Comparison of ENCODE assay signal across 1 cellular context in genomic region chr17:82232876-82233785, GRCh38.
A peak's percentile ranks its signal among the peaks of the same experiment; 100 is the strongest.
TF ChIP-seq lines count a peak whose summit lies in the region.

No MANE protein-coding gene starts in this region.

TF ChIP-seq in HepG2, 621 proteins besides CTCF, POLR2A, EP300 and RAD21 (continues in another document):
- TF ChIP-seq SIN3B (IDR thresholded peaks at IDR 0.05; ENCODE audit: low read length), result no peak
- no peak for TF ChIP-seq SMAD3 (CRISPR knock-in tag; IDR thresholded peaks at IDR 0.05)
- TF ChIP-seq ZNF275 (CRISPR knock-in tag; IDR thresholded peaks at IDR 0.05; ENCODE audit: borderline replicate concordance), result no peak
- TF ChIP-seq HNRNPL (IDR thresholded peaks at IDR 0.05; ENCODE audit: low read depth, low read length), result peak; percentile 93
- no peak for TF ChIP-seq HOXD1 (CRISPR knock-in tag; IDR thresholded peaks at IDR 0.05)
- no peak for TF ChIP-seq PCBP1 (IDR thresholded peaks at IDR 0.05; ENCODE audit: borderline replicate concordance, low read depth, low read length)
- no peak for TF ChIP-seq CCAR2 (optimal IDR thresholded peaks at IDR 0.05; ENCODE audit: low read depth, low read length)
- no peak for TF ChIP-seq ZSCAN29 (CRISPR knock-in tag; conservative IDR thresholded peaks at IDR 0.05)
- no peak for TF ChIP-seq ZNF18 (CRISPR knock-in tag; IDR thresholded peaks at IDR 0.05; ENCODE audit: insufficient replicate concordance)
- no peak for TF ChIP-seq ZNF280B (CRISPR knock-in tag; IDR thresholded peaks at IDR 0.05; ENCODE audit: borderline replicate concordance)
- TF ChIP-seq ZBTB8A (CRISPR knock-in tag; IDR thresholded peaks at IDR 0.05; ENCODE audit: borderline replicate concordance, low read depth), result no peak
- TF ChIP-seq ZFAT (CRISPR knock-in tag; conservative IDR thresholded peaks at IDR 0.05), result no peak
- TF ChIP-seq ZNF746 (CRISPR knock-in tag; IDR thresholded peaks at IDR 0.05), result no peak
- no peak for TF ChIP-seq PLRG1 (conservative IDR thresholded peaks at IDR 0.05)
- no peak for TF ChIP-seq ZFY (CRISPR knock-in tag; IDR thresholded peaks at IDR 0.05)
- TF ChIP-seq GABPA (IDR thresholded peaks at IDR 0.05; ENCODE audit: low read depth, low read length), result no peak
- no peak for TF ChIP-seq GABPA (CRISPR knock-in tag; IDR thresholded peaks at IDR 0.05; ENCODE audit: low read depth)
- TF ChIP-seq ZBTB49 (CRISPR knock-in tag; IDR thresholded peaks at IDR 0.05; ENCODE audit: borderline replicate concordance), result no peak
- no peak for TF ChIP-seq POGZ (CRISPR knock-in tag; IDR thresholded peaks at IDR 0.05)
- TF ChIP-seq ZBTB46 (CRISPR knock-in tag; IDR thresholded peaks at IDR 0.05; ENCODE audit: borderline replicate concordance), result no peak
- TF ChIP-seq LCORL (IDR thresholded peaks at IDR 0.05), result no peak
- TF ChIP-seq LCORL (CRISPR knock-in tag; IDR thresholded peaks at IDR 0.05), result no peak
- no peak for TF ChIP-seq ZNF354B (CRISPR knock-in tag; IDR thresholded peaks at IDR 0.05)
- TF ChIP-seq SP1 (IDR thresholded peaks at IDR 0.05), result no peak
- no peak for TF ChIP-seq SP1 (CRISPR knock-in tag; IDR thresholded peaks at IDR 0.05)
- TF ChIP-seq SOX6 (IDR thresholded peaks at IDR 0.05), result no peak
- no peak for TF ChIP-seq SOX6 (CRISPR knock-in tag; IDR thresholded peaks at IDR 0.05)
- TF ChIP-seq HNF1B (CRISPR knock-in tag; IDR thresholded peaks at IDR 0.05), result 0 out of 2 replicates have a peak, but pooled peaks have one; percentile 45
- no peak for TF ChIP-seq ZNF235 (CRISPR knock-in tag; IDR thresholded peaks at IDR 0.05; ENCODE audit: borderline replicate concordance)
- TF ChIP-seq NFRKB (IDR thresholded peaks at IDR 0.05), result no peak
- TF ChIP-seq FIP1L1 (IDR thresholded peaks at IDR 0.05; ENCODE audit: borderline replicate concordance, insufficient read depth, low read depth, low read length), result 0 out of 2 replicates have a peak, but pooled peaks have one; percentile 32
- 0 out of 2 replicates have a peak, but pooled peaks have one; percentile 16 for TF ChIP-seq ZNF574 (CRISPR knock-in tag; IDR thresholded peaks at IDR 0.05)
- no peak for TF ChIP-seq SIN3A (IDR thresholded peaks at IDR 0.05; ENCODE audit: borderline replicate concordance, low read depth, low read length)
- no peak for TF ChIP-seq ZNF281 (CRISPR knock-in tag; IDR thresholded peaks at IDR 0.05; ENCODE audit: borderline replicate concordance)
- no peak for TF ChIP-seq TMF1 (CRISPR knock-in tag; IDR thresholded peaks at IDR 0.05; ENCODE audit: low read depth)
- no peak for TF ChIP-seq ESRRA (CRISPR knock-in tag; IDR thresholded peaks at IDR 0.05; ENCODE audit: low read depth)
- no peak for TF ChIP-seq TIGD3 (CRISPR knock-in tag; IDR thresholded peaks at IDR 0.05; ENCODE audit: borderline replicate concordance)
- no peak for TF ChIP-seq FOXJ3 (CRISPR knock-in tag; IDR thresholded peaks at IDR 0.05; ENCODE audit: borderline replicate concordance)
- TF ChIP-seq POLR2G (IDR thresholded peaks at IDR 0.05; ENCODE audit: low read depth, low read length), result peak; percentile 44; the same call in 1 of the 2 replicates
- no peak for TF ChIP-seq ZNF331 (CRISPR knock-in tag; IDR thresholded peaks at IDR 0.05)
- no peak for TF ChIP-seq NFE2L1 (CRISPR knock-in tag; IDR thresholded peaks at IDR 0.05; ENCODE audit: borderline replicate concordance)
- TF ChIP-seq RAD51 (IDR thresholded peaks at IDR 0.05; ENCODE audit: borderline replicate concordance), result no peak
- no peak for TF ChIP-seq TBP (CRISPR knock-in tag; IDR thresholded peaks at IDR 0.05)
- TF ChIP-seq ELF4 (CRISPR knock-in tag; IDR thresholded peaks at IDR 0.05; ENCODE audit: borderline replicate concordance), result no peak
- TF ChIP-seq ARNT2 (CRISPR knock-in tag; IDR thresholded peaks at IDR 0.05; ENCODE audit: low read depth), result no peak
- peak; percentile 99 for TF ChIP-seq AKAP8 (CRISPR knock-in tag; IDR thresholded peaks at IDR 0.05)
- TF ChIP-seq POLR2AphosphoS5 (IDR thresholded peaks at IDR 0.05; ENCODE audit: low read depth, low read length), result peak; percentile 7; the same call in 1 of the 2 replicates
- no peak for TF ChIP-seq ZNF556 (CRISPR knock-in tag; IDR thresholded peaks at IDR 0.05; ENCODE audit: borderline replicate concordance)
- TF ChIP-seq ZNF44 (CRISPR knock-in tag; IDR thresholded peaks at IDR 0.05), result no peak
- peak; percentile 66 for TF ChIP-seq RBFOX2 (IDR thresholded peaks at IDR 0.05; ENCODE audit: low read depth, low read length)
- no peak for TF ChIP-seq ZNF329 (CRISPR knock-in tag; IDR thresholded peaks at IDR 0.05; ENCODE audit: low read depth)
- no peak for TF ChIP-seq ZNF577 (CRISPR knock-in tag; IDR thresholded peaks at IDR 0.05; ENCODE audit: borderline replicate concordance, low read depth)
- no peak for TF ChIP-seq ZNF607 (CRISPR knock-in tag; IDR thresholded peaks at IDR 0.05; ENCODE audit: borderline replicate concordance)
- no peak for TF ChIP-seq YEATS4 (CRISPR knock-in tag; IDR thresholded peaks at IDR 0.05; ENCODE audit: borderline replicate concordance)
- TF ChIP-seq ZNF441 (CRISPR knock-in tag; IDR thresholded peaks at IDR 0.05; ENCODE audit: borderline replicate concordance), result no peak
- no peak for TF ChIP-seq KMT2B (CRISPR knock-in tag; IDR thresholded peaks at IDR 0.05)
- TF ChIP-seq SALL2 (CRISPR knock-in tag; IDR thresholded peaks at IDR 0.05), result no peak
- TF ChIP-seq TOPORS (CRISPR knock-in tag; IDR thresholded peaks at IDR 0.05), result no peak
